Comparison of ENCODE assay signal across 1 cellular context in the genomic region with DNA sequence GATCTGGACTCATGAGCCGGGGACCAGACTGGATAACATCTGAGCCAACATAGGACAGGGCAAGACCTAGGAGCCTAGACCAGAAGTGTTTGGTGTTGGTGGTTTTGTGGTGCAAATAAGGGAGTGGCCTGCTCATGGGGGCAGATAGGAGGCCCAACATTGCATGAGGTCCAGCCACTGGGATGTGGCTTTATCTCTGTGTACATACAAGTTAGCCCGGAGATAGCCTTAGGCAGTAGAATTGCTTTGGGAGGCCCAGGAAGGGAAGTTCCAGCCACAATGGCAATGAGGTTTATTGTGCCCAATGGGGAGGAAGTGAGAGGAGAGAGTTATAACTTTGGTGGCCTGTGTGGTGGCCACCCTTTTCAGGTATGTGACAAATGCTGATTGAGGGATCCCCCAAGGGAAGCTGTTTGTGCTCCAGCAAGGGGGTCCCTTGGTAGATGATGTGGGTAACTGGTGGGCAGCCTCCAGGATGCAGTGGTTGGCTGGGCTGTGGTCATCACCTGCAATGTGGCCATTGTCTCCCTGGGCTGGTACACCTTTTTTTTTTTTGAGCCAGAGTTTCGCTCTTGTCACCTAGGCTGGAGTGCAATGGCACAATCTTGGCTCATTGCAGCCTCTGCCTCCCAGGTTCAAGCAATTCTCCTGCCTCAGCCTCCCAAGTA.
A peak's percentile ranks its signal among the peaks of the same experiment; 100 is the strongest.
TF ChIP-seq lines count a peak whose summit lies in the region.

No MANE protein-coding gene starts in this region.

TF ChIP-seq in K562, 482 proteins besides CTCF, POLR2A, EP300 and RAD21 (continued from another document and continues in another):
- TF ChIP-seq, protein P1, sequence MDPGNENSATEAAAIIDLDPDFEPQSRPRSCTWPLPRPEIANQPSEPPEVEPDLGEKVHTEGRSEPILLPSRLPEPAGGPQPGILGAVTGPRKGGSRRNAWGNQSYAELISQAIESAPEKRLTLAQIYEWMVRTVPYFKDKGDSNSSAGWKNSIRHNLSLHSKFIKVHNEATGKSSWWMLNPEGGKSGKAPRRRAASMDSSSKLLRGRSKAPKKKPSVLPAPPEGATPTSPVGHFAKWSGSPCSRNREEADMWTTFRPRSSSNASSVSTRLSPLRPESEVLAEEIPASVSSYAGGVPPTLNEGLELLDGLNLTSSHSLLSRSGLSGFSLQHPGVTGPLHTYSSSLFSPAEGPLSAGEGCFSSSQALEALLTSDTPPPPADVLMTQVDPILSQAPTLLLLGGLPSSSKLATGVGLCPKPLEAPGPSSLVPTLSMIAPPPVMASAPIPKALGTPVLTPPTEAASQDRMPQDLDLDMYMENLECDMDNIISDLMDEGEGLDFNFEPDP (CRISPR knock-in tag; IDR thresholded peaks at IDR 0.05), result no peak
- TF ChIP-seq, protein P2, sequence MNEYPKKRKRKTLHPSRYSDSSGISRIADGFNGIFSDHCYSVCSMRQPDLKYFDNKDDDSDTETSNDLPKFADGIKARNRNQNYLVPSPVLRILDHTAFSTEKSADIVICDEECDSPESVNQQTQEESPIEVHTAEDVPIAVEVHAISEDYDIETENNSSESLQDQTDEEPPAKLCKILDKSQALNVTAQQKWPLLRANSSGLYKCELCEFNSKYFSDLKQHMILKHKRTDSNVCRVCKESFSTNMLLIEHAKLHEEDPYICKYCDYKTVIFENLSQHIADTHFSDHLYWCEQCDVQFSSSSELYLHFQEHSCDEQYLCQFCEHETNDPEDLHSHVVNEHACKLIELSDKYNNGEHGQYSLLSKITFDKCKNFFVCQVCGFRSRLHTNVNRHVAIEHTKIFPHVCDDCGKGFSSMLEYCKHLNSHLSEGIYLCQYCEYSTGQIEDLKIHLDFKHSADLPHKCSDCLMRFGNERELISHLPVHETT (CRISPR knock-in tag; conservative IDR thresholded peaks at IDR 0.05 in 1 of 2, IDR thresholded peaks at IDR 0.05 in 1 of 2), result peak in 1 of 2 experiments; percentile 55; a peak in 1 of 4 replicates
- peak; percentile 89 for TF ChIP-seq ARID1B (IDR thresholded peaks at IDR 0.05)
- peak; percentile 63; the same call in 1 of the 2 replicates for TF ChIP-seq KLF1 (tag; IDR thresholded peaks at IDR 0.05)
- TF ChIP-seq MTA3 (IDR thresholded peaks at IDR 0.05; ENCODE audit: borderline replicate concordance), result peak; percentile 85; the same call in 1 of the 2 replicates
- TF ChIP-seq MYNN (IDR thresholded peaks at IDR 0.05), result peak; percentile 66; the same call in 1 of the 2 replicates
- TF ChIP-seq MYNN (CRISPR knock-in tag; IDR thresholded peaks at IDR 0.05), result no peak
- peak; percentile 46 to 62; a peak in 3 of 4 replicates for TF ChIP-seq NRF1 (conservative IDR thresholded peaks at IDR 0.05 in 1 of 2, IDR thresholded peaks at IDR 0.05 in 1 of 2)
- TF ChIP-seq RCOR1 (IDR thresholded peaks at IDR 0.05; ENCODE audit: borderline replicate concordance in 1 of 2, low read depth in 2 of 2, low read length in 2 of 2), result peak; percentile 73 to 97; a peak in 3 of 4 replicates
- TF ChIP-seq, protein P3, sequence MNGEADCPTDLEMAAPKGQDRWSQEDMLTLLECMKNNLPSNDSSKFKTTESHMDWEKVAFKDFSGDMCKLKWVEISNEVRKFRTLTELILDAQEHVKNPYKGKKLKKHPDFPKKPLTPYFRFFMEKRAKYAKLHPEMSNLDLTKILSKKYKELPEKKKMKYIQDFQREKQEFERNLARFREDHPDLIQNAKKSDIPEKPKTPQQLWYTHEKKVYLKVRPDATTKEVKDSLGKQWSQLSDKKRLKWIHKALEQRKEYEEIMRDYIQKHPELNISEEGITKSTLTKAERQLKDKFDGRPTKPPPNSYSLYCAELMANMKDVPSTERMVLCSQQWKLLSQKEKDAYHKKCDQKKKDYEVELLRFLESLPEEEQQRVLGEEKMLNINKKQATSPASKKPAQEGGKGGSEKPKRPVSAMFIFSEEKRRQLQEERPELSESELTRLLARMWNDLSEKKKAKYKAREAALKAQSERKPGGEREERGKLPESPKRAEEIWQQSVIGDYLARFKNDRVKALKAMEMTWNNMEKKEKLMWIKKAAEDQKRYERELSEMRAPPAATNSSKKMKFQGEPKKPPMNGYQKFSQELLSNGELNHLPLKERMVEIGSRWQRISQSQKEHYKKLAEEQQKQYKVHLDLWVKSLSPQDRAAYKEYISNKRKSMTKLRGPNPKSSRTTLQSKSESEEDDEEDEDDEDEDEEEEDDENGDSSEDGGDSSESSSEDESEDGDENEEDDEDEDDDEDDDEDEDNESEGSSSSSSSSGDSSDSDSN (IDR thresholded peaks at IDR 0.05; ENCODE audit: borderline replicate concordance in 1 of 2, low read depth in 2 of 2, low read length in 2 of 2), result 0 out of 4 replicates have a peak, but pooled peaks of 1 of the 2 experiments have one; percentile 47
- peak; percentile 53 for TF ChIP-seq ZFP36 (IDR thresholded peaks at IDR 0.05; ENCODE audit: low read depth, low read length, partially characterized antibody)
- no peak for TF ChIP-seq SUPT5H (IDR thresholded peaks at IDR 0.05)
- peak; percentile 90 for TF ChIP-seq TCF3 (CRISPR knock-in tag; IDR thresholded peaks at IDR 0.05)
- no peak for TF ChIP-seq MXI1 (IDR thresholded peaks at IDR 0.05; ENCODE audit: low read depth, low read length)
- peak in 1 of 2 experiments; percentile 71; a peak in 2 of 4 replicates for TF ChIP-seq MLLT1 (IDR thresholded peaks at IDR 0.05)
- TF ChIP-seq FOXJ2 (tag; IDR thresholded peaks at IDR 0.05), result peak; percentile 55; the same call in 1 of the 2 replicates
- 0 out of 2 replicates have a peak, but pooled peaks have one; percentile 25 for TF ChIP-seq NBN (IDR thresholded peaks at IDR 0.05; ENCODE audit: low read depth)
- TF ChIP-seq ZBTB2 (IDR thresholded peaks at IDR 0.05), result peak; percentile 60; the same call in 1 of the 2 replicates
- peak; percentile 16 for TF ChIP-seq BRD9 (IDR thresholded peaks at IDR 0.05; ENCODE audit: low read depth, partially characterized antibody)
- peak; percentile 94 for TF ChIP-seq ZBTB9 (CRISPR knock-in tag; IDR thresholded peaks at IDR 0.05)
- TF ChIP-seq SRSF3 (IDR thresholded peaks at IDR 0.05; ENCODE audit: insufficient read depth, low read length), result no peak
- TF ChIP-seq HES1 (IDR thresholded peaks at IDR 0.05; ENCODE audit: low read depth), result peak; percentile 95
- peak; percentile 69 for TF ChIP-seq GATA2 (CRISPR knock-in tag; IDR thresholded peaks at IDR 0.05)
- peak; percentile 63 for TF ChIP-seq HDAC3 (IDR thresholded peaks at IDR 0.05; ENCODE audit: borderline replicate concordance, partially characterized antibody)
- peak; percentile 67; the same call in 1 of the 2 replicates for TF ChIP-seq SMARCE1 (IDR thresholded peaks at IDR 0.05)
- peak in 1 of 2 experiments; percentile 63; a peak in 1 of 4 replicates for TF ChIP-seq SRF (CRISPR knock-in tag; IDR thresholded peaks at IDR 0.05)
- TF ChIP-seq ZEB2 (IDR thresholded peaks at IDR 0.05), result no peak
- peak; percentile 39; the same call in 1 of the 2 replicates for TF ChIP-seq EP400 (IDR thresholded peaks at IDR 0.05)
- TF ChIP-seq PTBP1 (IDR thresholded peaks at IDR 0.05; ENCODE audit: low read depth, low read length), result no peak
- peak; percentile 57 for TF ChIP-seq NEUROD1 (IDR thresholded peaks at IDR 0.05; ENCODE audit: borderline replicate concordance, low read depth, low read length, partially characterized antibody)
- peak; percentile 17; the same call in 1 of the 2 replicates for TF ChIP-seq CEBPB (tag; IDR thresholded peaks at IDR 0.05)
- TF ChIP-seq, protein P4, sequence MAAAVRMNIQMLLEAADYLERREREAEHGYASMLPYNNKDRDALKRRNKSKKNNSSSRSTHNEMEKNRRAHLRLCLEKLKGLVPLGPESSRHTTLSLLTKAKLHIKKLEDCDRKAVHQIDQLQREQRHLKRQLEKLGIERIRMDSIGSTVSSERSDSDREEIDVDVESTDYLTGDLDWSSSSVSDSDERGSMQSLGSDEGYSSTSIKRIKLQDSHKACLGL (CRISPR knock-in tag; IDR thresholded peaks at IDR 0.05; ENCODE audit: borderline replicate concordance, poor library complexity, severe bottlenecking), result no peak
- peak; percentile 67 for TF ChIP-seq CBFA2T2 (conservative IDR thresholded peaks at IDR 0.05)
- TF ChIP-seq, protein P5, sequence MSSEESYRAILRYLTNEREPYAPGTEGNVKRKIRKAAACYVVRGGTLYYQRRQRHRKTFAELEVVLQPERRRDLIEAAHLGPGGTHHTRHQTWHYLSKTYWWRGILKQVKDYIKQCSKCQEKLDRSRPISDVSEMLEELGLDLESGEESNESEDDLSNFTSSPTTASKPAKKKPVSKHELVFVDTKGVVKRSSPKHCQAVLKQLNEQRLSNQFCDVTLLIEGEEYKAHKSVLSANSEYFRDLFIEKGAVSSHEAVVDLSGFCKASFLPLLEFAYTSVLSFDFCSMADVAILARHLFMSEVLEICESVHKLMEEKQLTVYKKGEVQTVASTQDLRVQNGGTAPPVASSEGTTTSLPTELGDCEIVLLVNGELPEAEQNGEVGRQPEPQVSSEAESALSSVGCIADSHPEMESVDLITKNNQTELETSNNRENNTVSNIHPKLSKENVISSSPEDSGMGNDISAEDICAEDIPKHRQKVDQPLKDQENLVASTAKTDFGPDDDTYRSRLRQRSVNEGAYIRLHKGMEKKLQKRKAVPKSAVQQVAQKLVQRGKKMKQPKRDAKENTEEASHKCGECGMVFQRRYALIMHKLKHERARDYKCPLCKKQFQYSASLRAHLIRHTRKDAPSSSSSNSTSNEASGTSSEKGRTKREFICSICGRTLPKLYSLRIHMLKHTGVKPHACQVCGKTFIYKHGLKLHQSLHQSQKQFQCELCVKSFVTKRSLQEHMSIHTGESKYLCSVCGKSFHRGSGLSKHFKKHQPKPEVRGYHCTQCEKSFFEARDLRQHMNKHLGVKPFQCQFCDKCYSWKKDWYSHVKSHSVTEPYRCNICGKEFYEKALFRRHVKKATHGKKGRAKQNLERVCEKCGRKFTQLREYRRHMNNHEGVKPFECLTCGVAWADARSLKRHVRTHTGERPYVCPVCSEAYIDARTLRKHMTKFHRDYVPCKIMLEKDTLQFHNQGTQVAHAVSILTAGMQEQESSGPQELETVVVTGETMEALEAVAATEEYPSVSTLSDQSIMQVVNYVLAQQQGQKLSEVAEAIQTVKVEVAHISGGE (CRISPR knock-in tag; IDR thresholded peaks at IDR 0.05), result peak in 1 of 3 experiments; percentile 56; a peak in 1 of 6 replicates
- 0 out of 2 replicates have a peak, but pooled peaks have one; percentile 37 for TF ChIP-seq STAT5A (IDR thresholded peaks at IDR 0.05; ENCODE audit: borderline replicate concordance, low read length)
- TF ChIP-seq RAD51 (IDR thresholded peaks at IDR 0.05; ENCODE audit: borderline replicate concordance, low read depth), result 0 out of 2 replicates have a peak, but pooled peaks have one; percentile 21
- TF ChIP-seq, protein P6, sequence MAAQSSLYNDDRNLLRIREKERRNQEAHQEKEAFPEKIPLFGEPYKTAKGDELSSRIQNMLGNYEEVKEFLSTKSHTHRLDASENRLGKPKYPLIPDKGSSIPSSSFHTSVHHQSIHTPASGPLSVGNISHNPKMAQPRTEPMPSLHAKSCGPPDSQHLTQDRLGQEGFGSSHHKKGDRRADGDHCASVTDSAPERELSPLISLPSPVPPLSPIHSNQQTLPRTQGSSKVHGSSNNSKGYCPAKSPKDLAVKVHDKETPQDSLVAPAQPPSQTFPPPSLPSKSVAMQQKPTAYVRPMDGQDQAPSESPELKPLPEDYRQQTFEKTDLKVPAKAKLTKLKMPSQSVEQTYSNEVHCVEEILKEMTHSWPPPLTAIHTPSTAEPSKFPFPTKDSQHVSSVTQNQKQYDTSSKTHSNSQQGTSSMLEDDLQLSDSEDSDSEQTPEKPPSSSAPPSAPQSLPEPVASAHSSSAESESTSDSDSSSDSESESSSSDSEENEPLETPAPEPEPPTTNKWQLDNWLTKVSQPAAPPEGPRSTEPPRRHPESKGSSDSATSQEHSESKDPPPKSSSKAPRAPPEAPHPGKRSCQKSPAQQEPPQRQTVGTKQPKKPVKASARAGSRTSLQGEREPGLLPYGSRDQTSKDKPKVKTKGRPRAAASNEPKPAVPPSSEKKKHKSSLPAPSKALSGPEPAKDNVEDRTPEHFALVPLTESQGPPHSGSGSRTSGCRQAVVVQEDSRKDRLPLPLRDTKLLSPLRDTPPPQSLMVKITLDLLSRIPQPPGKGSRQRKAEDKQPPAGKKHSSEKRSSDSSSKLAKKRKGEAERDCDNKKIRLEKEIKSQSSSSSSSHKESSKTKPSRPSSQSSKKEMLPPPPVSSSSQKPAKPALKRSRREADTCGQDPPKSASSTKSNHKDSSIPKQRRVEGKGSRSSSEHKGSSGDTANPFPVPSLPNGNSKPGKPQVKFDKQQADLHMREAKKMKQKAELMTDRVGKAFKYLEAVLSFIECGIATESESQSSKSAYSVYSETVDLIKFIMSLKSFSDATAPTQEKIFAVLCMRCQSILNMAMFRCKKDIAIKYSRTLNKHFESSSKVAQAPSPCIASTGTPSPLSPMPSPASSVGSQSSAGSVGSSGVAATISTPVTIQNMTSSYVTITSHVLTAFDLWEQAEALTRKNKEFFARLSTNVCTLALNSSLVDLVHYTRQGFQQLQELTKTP (IDR thresholded peaks at IDR 0.05; ENCODE audit: low read depth in 1 of 2, partially characterized antibody in 2 of 2), result peak in 1 of 2 experiments; percentile 34
